1 cellular context compared by ENCODE assay signal in genomic region chr14:51651388-51652167, GRCh38.
TF ChIP-seq lines count a peak whose summit lies in the region.

FRMD6 (plus strand) TSS chr14:51651910; CDS start chr14:51689837, 37,927 bp downstream.

TF ChIP-seq in HEK293, 187 proteins besides CTCF, POLR2A, EP300 and RAD21 (continued from another document):
- TF ChIP-seq ZNF404 (tag by site-specific recombination; IDR thresholded peaks at IDR 0.05) (no peak), ZNF560 (tag by site-specific recombination; IDR thresholded peaks at IDR 0.05; ENCODE audit: borderline replicate concordance) (no peak), ZNF175 (tag by site-specific recombination; IDR thresholded peaks at IDR 0.05) (no peak), PBX3 (CRISPR knock-in tag; IDR thresholded peaks at IDR 0.05) (0 out of 2 replicates have a peak, but pooled peaks have one; percentile 23), ZNF544 (tag by site-specific recombination; IDR thresholded peaks at IDR 0.05) (no peak), ZNF639 (tag by site-specific recombination; IDR thresholded peaks at IDR 0.05) (no peak), ZNF416 (tag by site-specific recombination; IDR thresholded peaks at IDR 0.05) (no peak), ZNF16 (tag by site-specific recombination; IDR thresholded peaks at IDR 0.05; ENCODE audit: low read depth) (no peak), HOXC10 (CRISPR knock-in tag; IDR thresholded peaks at IDR 0.05) (no peak), ZNF660 (tag by site-specific recombination; IDR thresholded peaks at IDR 0.05) (no peak; the same call in 1 of the 2 replicates), ZBTB44 (tag by site-specific recombination; IDR thresholded peaks at IDR 0.05) (no peak), ZNF391 (tag by site-specific recombination; IDR thresholded peaks at IDR 0.05; ENCODE audit: borderline replicate concordance, low read depth) (peak; percentile 45; the same call in 1 of the 2 replicates), ZNF701 (tag by site-specific recombination; IDR thresholded peaks at IDR 0.05) (no peak), ZNF776 (tag by site-specific recombination; IDR thresholded peaks at IDR 0.05; ENCODE audit: borderline replicate concordance) (no peak), HIC1 (tag by site-specific recombination; IDR thresholded peaks at IDR 0.05) (peak; percentile 72), ZBTB49 (tag by site-specific recombination; IDR thresholded peaks at IDR 0.05; ENCODE audit: low read depth) (no peak), BCL11B (tag by site-specific recombination; IDR thresholded peaks at IDR 0.05; ENCODE audit: low read depth) (no peak), ZNF514 (tag by site-specific recombination; IDR thresholded peaks at IDR 0.05) (no peak), PRDM10 (tag by site-specific recombination; IDR thresholded peaks at IDR 0.05) (peak; percentile 99), ZNF223 (tag by site-specific recombination; IDR thresholded peaks at IDR 0.05) (no peak), ZNF292 (tag by site-specific recombination; IDR thresholded peaks at IDR 0.05; ENCODE audit: borderline replicate concordance, low read depth) (no peak), SP7 (tag by site-specific recombination; IDR thresholded peaks at IDR 0.05) (peak; percentile 32), PRDM1 (tag by site-specific recombination; IDR thresholded peaks at IDR 0.05) (no peak), ZNF18 (tag by site-specific recombination; IDR thresholded peaks at IDR 0.05) (no peak), ZNF768 (tag by site-specific recombination; IDR thresholded peaks at IDR 0.05) (no peak), MEIS1 (CRISPR knock-in tag; IDR thresholded peaks at IDR 0.05; ENCODE audit: borderline replicate concordance) (no peak), ZNF558 (tag by site-specific recombination; IDR thresholded peaks at IDR 0.05) (no peak), SCRT1 (tag by site-specific recombination; IDR thresholded peaks at IDR 0.05; ENCODE audit: borderline replicate concordance) (peak; percentile 45; the same call in 1 of the 2 replicates), ZNF610 (tag by site-specific recombination; IDR thresholded peaks at IDR 0.05; ENCODE audit: borderline replicate concordance) (no peak), ZNF549 (tag by site-specific recombination; IDR thresholded peaks at IDR 0.05) (no peak), ZNF843 (tag by site-specific recombination; IDR thresholded peaks at IDR 0.05) (peak; percentile 29; the same call in 1 of the 2 replicates), HOXD13 (CRISPR knock-in tag; IDR thresholded peaks at IDR 0.05; ENCODE audit: borderline replicate concordance) (no peak), ZNF76 (tag by site-specific recombination; IDR thresholded peaks at IDR 0.05; ENCODE audit: borderline replicate concordance, low read depth) (no peak; the same call in 1 of the 2 replicates), ZNF10 (tag by site-specific recombination; IDR thresholded peaks at IDR 0.05) (no peak), ZNF157 (tag by site-specific recombination; IDR thresholded peaks at IDR 0.05) (no peak), ZNF792 (tag by site-specific recombination; IDR thresholded peaks at IDR 0.05) (no peak), ZNF426 (tag by site-specific recombination; IDR thresholded peaks at IDR 0.05) (no peak), ZEB2 (tag by site-specific recombination; IDR thresholded peaks at IDR 0.05) (peak; percentile 30; the same call in 1 of the 2 replicates), ZIC2 (tag by site-specific recombination; IDR thresholded peaks at IDR 0.05) (peak; percentile 48), KLF10 (tag by site-specific recombination; IDR thresholded peaks at IDR 0.05) (peak; percentile 76), ZNF624 (tag by site-specific recombination; IDR thresholded peaks at IDR 0.05) (no peak), ZNF830 (tag by site-specific recombination; IDR thresholded peaks at IDR 0.05; ENCODE audit: low read depth) (no peak), ZNF596 (tag by site-specific recombination; IDR thresholded peaks at IDR 0.05) (no peak), GLIS2 (tag by site-specific recombination; IDR thresholded peaks at IDR 0.05) (peak; percentile 80), ZFHX2 (tag by site-specific recombination; conservative IDR thresholded peaks at IDR 0.05) (peak; percentile 67), GLIS1 (tag by site-specific recombination; IDR thresholded peaks at IDR 0.05) (peak; percentile 36; the same call in 1 of the 2 replicates), ZNF239 (tag by site-specific recombination; IDR thresholded peaks at IDR 0.05) (no peak), ZNF629 (tag by site-specific recombination; IDR thresholded peaks at IDR 0.05) (no peak), ZNF121 (tag by site-specific recombination; IDR thresholded peaks at IDR 0.05) (no peak), EGR2 (tag by site-specific recombination; IDR thresholded peaks at IDR 0.05; ENCODE audit: low read depth) (peak; percentile 73)
